In genomic region chr11:10935015-10935564, GRCh38 we compare ENCODE assay signal across 21 cellular contexts.
DNase-seq lines count a peak whose midpoint lies in the region; ATAC-seq, FAIRE-seq and TF ChIP-seq lines count a peak whose summit lies in the region.
"Had no signal": no experiment of that assay in that cellular context is flagged by ENCODE, and none has a peak within 500 bp of the region (broad histone marks: within the 10 kb centered on the region; RNA-seq: fewer than 3 reads in every experiment).

No MANE protein-coding gene starts in this region.

- no peak for ATAC-seq in GM23338
- ATAC-seq in WTC11, result no peak
- ATAC-seq in lung (ENCODE audit: insufficient read depth, low FRiP score), result no peak
- no peak for ATAC-seq in HG02798 (IDR thresholded peaks at IDR 0.05; ENCODE audit: poor library complexity, unreplicated experiment)
- ATAC-seq in HepG2, result no peak
- ATAC-seq: heart right ventricle, right lobe of liver had no signal

- no peak for DNase-seq in GM23338 (ENCODE audit: low spot score)
- no peak for DNase-seq in WTC11 (ENCODE audit: low spot score)
- peak; percentile 16 for DNase-seq in lung (ENCODE audit: low spot score)
- no peak for DNase-seq in HepG2 (ENCODE audit: low spot score)
- DNase-seq in SW480 (ENCODE audit: low spot score), result no peak
- DNase-seq: adrenal gland; effector memory CD4-positive, alpha-beta T cell; GDM1; heart right ventricle; mesenchymal stem cell; NCI-H1092 treated with DMSO at 0.1 percent for 48 hours; NCI-H524 treated with DMSO at 0.1 percent for 48 hours; occipital lobe; right lobe of liver; stimulated activated CD4-positive, alpha-beta T cell treated with anti-CD3 and anti-CD28 coated beads, Interleukin-1b, Interleukin-23, amount 100 ng/mL, for 48 hours; substantia nigra had no signal

- H3K9me2 ChIP-seq in GM23338 (ENCODE audit: insufficient read depth), result 0 out of 2 replicates have a peak, but pooled peaks cover 5% of the 10 kb centered on the region

- H3K4me3 Mint-ChIP-seq in GM23338 (peak overlapping the region; percentile 81), WTC11 (peak overlapping the region; percentile 84)

- H3K9me3 Mint-ChIP-seq in GM23338 (peaks cover 4% of the 10 kb centered on the region; the same call in 1 of the 3 replicates), WTC11 (no peaks in the 10 kb centered on the region)
- H3K9me3 Mint-ChIP-seq: activated T-helper 2 cell treated with anti-CD3 and anti-CD28 coated beads, Interferon-gamma antibody, Interleukin-2, Interleukin-4, amounts not matched to agents 10 μg/mL and 5 μg/mL and 100 μg/mL, durations not matched to agents 14 hours and 24 hours and 36 hours had no signal

- H3K36me3 ChIP-seq in GM23338 (ENCODE audit: insufficient read depth) (no peaks in the 10 kb centered on the region), lung (ENCODE audit: control insufficient read depth in 2 of 2, insufficient read depth in 2 of 2, low read length in 2 of 2) (no peaks in the 10 kb centered on the region), rectal smooth muscle tissue (ENCODE audit: control insufficient read depth, insufficient read depth, low read length) (no peaks in the 10 kb centered on the region), HepG2 (replicated peaks in 1 of 2; ENCODE audit: control insufficient read depth in 1 of 2, insufficient read depth in 2 of 2, low read length in 2 of 2) (no peaks in the 10 kb centered on the region)
- H3K36me3 ChIP-seq: adrenal gland, heart right ventricle, right lobe of liver, SJSA1 had no signal

- H4K20me1 ChIP-seq in GM23338 (replicated peaks; ENCODE audit: insufficient read depth) (no peaks in the 10 kb centered on the region), HepG2 (ENCODE audit: insufficient read depth, low read length) (no peaks in the 10 kb centered on the region)

- peaks cover 19% of the 10 kb centered on the region for H3K4me1 Mint-ChIP-seq in GM23338
- peaks cover 20% of the 10 kb centered on the region for H3K4me1 Mint-ChIP-seq in WTC11

- in situ Hi-C loops in HepG2 (cut with HindIII; ENCODE audit: extremely low pct_ligation_motif_present, low pct_unique_long_range_greater_than_20kb), result loop anchor here (25.0 kb wide), 1 partner anchor 852 kb away; no protein-coding TSS in a partner anchor

- H3K27me3 Mint-ChIP-seq in GM23338 (ENCODE audit: insufficient read depth, low read depth, poor library complexity), result peaks cover 9% of the 10 kb centered on the region
- peaks cover 6% of the 10 kb centered on the region for H3K27me3 Mint-ChIP-seq in WTC11 (ENCODE audit: low read depth)

- no peaks in the 10 kb centered on the region for H3K36me3 Mint-ChIP-seq in GM23338 (ENCODE audit: low read depth)
- no peaks in the 10 kb centered on the region for H3K36me3 Mint-ChIP-seq in WTC11

- H3K27ac ChIP-seq in GM23338 (ENCODE audit: low read depth) (no peak overlapping the region), lung (ENCODE audit: low read depth in 1 of 2, low read length in 1 of 2) (no peak overlapping the region), rectal smooth muscle tissue (ENCODE audit: low read depth, low read length) (peak overlapping the region; percentile 1), HepG2 (ENCODE audit: extremely low read length, insufficient read depth, low read length) (no peak overlapping the region)
- H3K27ac ChIP-seq: adrenal gland, right lobe of liver, SJSA1 had no signal

- H3K9ac ChIP-seq in rectal smooth muscle tissue (ENCODE audit: low read length), result no peak overlapping the region
- no peak overlapping the region for H3K9ac ChIP-seq in HepG2 (ENCODE audit: insufficient read depth, low read depth, low read length)

- H3K27ac Mint-ChIP-seq in GM23338 (no peak overlapping the region), WTC11 (no peak overlapping the region)
- H3K27ac Mint-ChIP-seq: activated T-helper 2 cell treated with anti-CD3 and anti-CD28 coated beads, Interferon-gamma antibody, Interleukin-2, Interleukin-4, amounts not matched to agents 10 μg/mL and 5 μg/mL and 100 μg/mL, durations not matched to agents 14 hours and 24 hours and 36 hours had no signal

- CTCF ChIA-PET in WTC11 (lab: Charles Lee) (interaction anchor here (1.1 to 3.3 kb wide), 14 partner anchors 51 to 586 kb away, joined by 3 to 150 read pairs (median 21); partner anchors contain the start of gene EIF4G2), HepG2 (lab: Yijun Ruan, JAX; ENCODE audit: low intra/inter-chr PET ratio, low total read pairs) (interaction anchor here (2.2 kb wide), 1 partner anchor 87 kb away, joined by 21 read pairs; no protein-coding TSS in a partner anchor)

- H3K4me2 ChIP-seq in GM23338, result peak overlapping the region; percentile 75; the same call in 1 of the 2 replicates
- H3K4me2 ChIP-seq in HepG2 (ENCODE audit: low read depth, low read length), result no peak overlapping the region

- intact Hi-C loops in HepG2 (cut with micrococcal nuclease; ENCODE audit: unreplicated experiment), result no loop called here

- TF ChIP-seq EP300 in HepG2 (IDR thresholded peaks at IDR 0.05; ENCODE audit: low read depth in 2 of 2, low read length in 2 of 2), result no peak
- TF ChIP-seq EP300 in HepG2 (CRISPR knock-in tag; IDR thresholded peaks at IDR 0.05; ENCODE audit: borderline replicate concordance), result no peak

- FAIRE-seq in HepG2 (lab: Jason Lieb, UNC), result no peak
- FAIRE-seq: GM12878 had no signal

- H3F3A ChIP-seq in GM23338 (replicated peaks; ENCODE audit: low read depth), result no peaks in the 10 kb centered on the region

- POLR2A ChIA-PET in WTC11 (lab: Charles Lee) (interaction anchor here (0.6 to 2.2 kb wide), 4 partner anchors 34 to 126 kb away, joined by 3 to 23 read pairs (median 6); partner anchors contain the start of genes EIF4G2 and ZBED5), HepG2 (lab: Yijun Ruan, JAX) (interaction anchor here (1.2 kb wide), 1 partner anchor 126 kb away, joined by 4 read pairs; the partner anchor contains the start of gene EIF4G2)

- H3K4me1 ChIP-seq in GM23338 (ENCODE audit: insufficient read depth), result peaks cover 9% of the 10 kb centered on the region
- peaks cover 0 to 4% of the 10 kb centered on the region in 2 donors for H3K4me1 ChIP-seq in lung (ENCODE audit: control insufficient read depth in 2 of 2, insufficient read depth in 2 of 2, low read length in 2 of 2)
- peaks cover 42% of the 10 kb centered on the region for H3K4me1 ChIP-seq in rectal smooth muscle tissue (ENCODE audit: control insufficient read depth, insufficient read depth, low read length)
- H3K4me1 ChIP-seq in HepG2 (ENCODE audit: insufficient read depth, low read length), result peaks cover 19% of the 10 kb centered on the region
- H3K4me1 ChIP-seq: adrenal gland had no signal

- H3K4me3 ChIP-seq in GM23338, result peak overlapping the region; percentile 57
- no peak overlapping the region for H3K4me3 ChIP-seq in lung
- H3K4me3 ChIP-seq in rectal smooth muscle tissue (ENCODE audit: low read length), result no peak overlapping the region
- H3K4me3 ChIP-seq in HepG2 (replicated peaks in 1 of 3; ENCODE audit: insufficient read depth in 1 of 3, low read depth in 2 of 3, low read length in 3 of 3), result no peak overlapping the region
- H3K4me3 ChIP-seq: GM12878, right lobe of liver had no signal

- H3K79me2 ChIP-seq in GM23338 (replicated peaks; ENCODE audit: insufficient read depth) (no peaks in the 10 kb centered on the region), HepG2 (ENCODE audit: insufficient read depth, low read length) (no peaks in the 10 kb centered on the region)

- TF ChIP-seq CTCF in GM23338 (conservative IDR thresholded peaks at IDR 0.05; ENCODE audit: low read depth in 2 of 2), result no peak
- TF ChIP-seq CTCF in WTC11 (IDR thresholded peaks at IDR 0.05), result no peak
- no peak for TF ChIP-seq CTCF in lung (IDR thresholded peaks at IDR 0.05; ENCODE audit: control extremely low read depth, extremely low read depth)
- TF ChIP-seq CTCF in HepG2 (CRISPR knock-in tag; IDR thresholded peaks at IDR 0.05), result no peak

- H3K9me3 ChIP-seq in lung (ENCODE audit: control insufficient read depth in 2 of 2, insufficient read depth in 1 of 2, low read length in 1 of 2) (no peaks in the 10 kb centered on the region), HepG2 (ENCODE audit: low read length) (no peaks in the 10 kb centered on the region)
- H3K9me3 ChIP-seq: adrenal gland, heart right ventricle, right lobe of liver, SJSA1 had no signal

- no peak for TF ChIP-seq POLR2A in HepG2 (IDR thresholded peaks at IDR 0.05; ENCODE audit: insufficient read depth in 1 of 2, low read depth in 2 of 2, low read length in 2 of 2)

- H2AFZ ChIP-seq in GM23338 (no peak overlapping the region), HepG2 (ENCODE audit: low read length) (no peak overlapping the region)

- WGBS in lung, 2 donors, result 95 to 96% methylated on average over 7 of the region's 7 CpGs
- WGBS in HepG2 (ENCODE audit: low lambda C conversion rate), result 22% methylated on average over 7 of the region's 7 CpGs

- H3K27me3 ChIP-seq in GM23338 (ENCODE audit: insufficient read depth) (peaks cover 6% of the 10 kb centered on the region), lung (ENCODE audit: control insufficient read depth, insufficient read depth) (no peaks in the 10 kb centered on the region), rectal smooth muscle tissue (ENCODE audit: control insufficient read depth, insufficient read depth, low read length) (no peaks in the 10 kb centered on the region), HepG2 (ENCODE audit: control insufficient read depth in 1 of 2, insufficient read depth in 2 of 2, low read length in 2 of 2) (peaks cover 2 to 49% of the 10 kb centered on the region in 2 experiments; a peak in 4 of 5 replicates)
- H3K27me3 ChIP-seq: adrenal gland, right lobe of liver, SJSA1 had no signal

- no peak for TF ChIP-seq RAD21 in HepG2 (CRISPR knock-in tag; IDR thresholded peaks at IDR 0.05)

- BruUV-seq in HepG2 (replicated peaks; lab: Mats Ljungman, UMichigan), result no TSS peak

TF ChIP-seq in GM23338, 12 proteins besides CTCF, POLR2A, EP300 and RAD21 (continues in another document):
- TF ChIP-seq ZNF114 (CRISPR knock-in tag; IDR thresholded peaks at IDR 0.05), result no peak

TF ChIP-seq in WTC11, 78 proteins besides CTCF, POLR2A, EP300 and RAD21 (continues in another document):
- TF ChIP-seq ATF3 (CRISPR knock-in tag; conservative IDR thresholded peaks at IDR 0.05), result no peak

TF ChIP-seq in HepG2, 621 proteins besides CTCF, POLR2A, EP300 and RAD21 (continues in another document):
- no peak for TF ChIP-seq HIC2 (CRISPR knock-in tag; IDR thresholded peaks at IDR 0.05; ENCODE audit: low read depth)
